Comparison of ENCODE assay signal across 10 cellular contexts in the genomic region with DNA sequence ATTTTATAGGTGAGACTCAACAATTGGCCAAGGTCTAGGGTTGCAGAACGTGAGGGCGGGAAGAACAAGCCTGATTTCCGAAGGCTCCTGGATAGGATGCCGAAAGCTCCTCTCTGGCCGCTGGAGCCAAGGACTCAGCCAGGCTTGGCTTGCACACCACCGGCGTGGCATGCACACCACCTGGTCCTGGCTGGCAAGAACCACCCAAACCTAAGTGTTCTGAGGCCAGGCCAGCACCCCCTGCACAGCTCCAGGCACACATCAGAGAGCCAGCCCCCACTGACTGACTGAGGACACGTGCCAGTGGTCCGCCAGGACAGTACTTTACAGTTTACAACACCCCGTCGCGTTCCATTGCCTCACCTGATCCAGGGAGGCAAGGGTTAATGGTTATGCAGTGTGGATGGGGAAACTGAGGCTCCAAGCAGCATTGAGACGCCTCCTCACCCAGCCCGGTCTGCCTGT. TPM values are rescaled to one million over a fixed set of nuclear protein-coding genes. Genes with fewer than 3 reads are reported as not detected.
DNase-seq lines count a peak whose midpoint lies in the region; ATAC-seq and TF ChIP-seq lines count a peak whose summit lies in the region.
"Had no signal": no experiment of that assay in that cellular context is flagged by ENCODE, and none has a peak within 500 bp of the region (broad histone marks: within the 10 kb centered on the region; RNA-seq: fewer than 3 reads in every experiment).

No MANE protein-coding gene starts in this region.

- peak overlapping the region; percentile 62 to 93 (median 71) for H3K4me2 ChIP-seq in BLaER1 treated with 17β-estradiol and CSF1 and Interleukin-3, amounts not matched to agents 10 nM and 100 nM

- TF ChIP-seq CTCF in WTC11 (IDR thresholded peaks at IDR 0.05) (no peak), heart right ventricle (IDR thresholded peaks at IDR 0.05) (no peak), glutamatergic neuron (IDR thresholded peaks at IDR 0.05; ENCODE audit: partially characterized antibody, unreplicated experiment) (no peak)

- peaks cover 0 to 8% (median 0%) of the 10 kb centered on the region in 11 experiments; a peak in 4 of 22 replicates for H3K27me3 ChIP-seq in BLaER1 treated with 17β-estradiol and CSF1 and Interleukin-3, amounts not matched to agents 10 nM and 100 nM
- no peaks in the 10 kb centered on the region for H3K27me3 ChIP-seq in heart right ventricle

- H3K27ac ChIP-seq in BLaER1 treated with 17β-estradiol and CSF1 and Interleukin-3, amounts not matched to agents 10 nM and 100 nM = peak overlapping the region in 1 of 11 experiments; percentile 29; a peak in 1 of 22 replicates
- H3K27ac ChIP-seq in heart right ventricle = peak overlapping the region; percentile 71 to 96 (median 90)

- H3K36me3 ChIP-seq in BLaER1 treated with 17β-estradiol and CSF1 and Interleukin-3, amounts not matched to agents 10 nM and 100 nM = 0 out of 22 replicates have a peak, but pooled peaks cover 0 to 3% (median 0%) of the 10 kb centered on the region in 11 experiments
- peaks cover 0 to 23% (median 13%) of the 10 kb centered on the region in 9 donors for H3K36me3 ChIP-seq in heart right ventricle

- CTCF ChIA-PET in WTC11 (lab: Charles Lee) = interaction anchor here (0.6 to 2.3 kb wide), 8 partner anchors 10 to 221 kb away, joined by 3 to 15 read pairs (median 6); no protein-coding TSS in a partner anchor

- POLR2A ChIA-PET in WTC11 (lab: Charles Lee) = no interaction called here

- no peaks in the 10 kb centered on the region for H4K20me1 ChIP-seq in BLaER1 treated with 17β-estradiol and CSF1 and Interleukin-3, amounts not matched to agents 10 nM and 100 nM

- H3K4me3 Mint-ChIP-seq in WTC11 (peak overlapping the region; percentile 48), glutamatergic neuron (ENCODE audit: unreplicated experiment) (no peak overlapping the region)
- H3K4me3 Mint-ChIP-seq: activated CD4-positive, alpha-beta memory T cell treated with anti-CD3 and anti-CD28 coated beads for 36 hours had no signal

- no peak overlapping the region for H3K27ac Mint-ChIP-seq in WTC11
- H3K27ac Mint-ChIP-seq in glutamatergic neuron (ENCODE audit: unreplicated experiment) = no peak overlapping the region
- H3K27ac Mint-ChIP-seq: activated CD4-positive, alpha-beta memory T cell treated with anti-CD3 and anti-CD28 coated beads for 36 hours had no signal

- 0 out of 2 replicates have a peak, but pooled peaks cover 4% of the 10 kb centered on the region for H3K4me1 Mint-ChIP-seq in WTC11
- no peaks in the 10 kb centered on the region for H3K4me1 Mint-ChIP-seq in glutamatergic neuron (ENCODE audit: low read depth, unreplicated experiment)

- H3K9me3 ChIP-seq in BLaER1 treated with 17β-estradiol and CSF1 and Interleukin-3, amounts not matched to agents 10 nM and 100 nM (replicated peaks in 1 of 11) = no peaks in the 10 kb centered on the region
- H3K9me3 ChIP-seq in heart right ventricle = no peaks in the 10 kb centered on the region

- peak overlapping the region in 7 of 11 experiments; percentile 7 to 65 (median 46); a peak in 10 of 22 replicates for H3K9ac ChIP-seq in BLaER1 treated with 17β-estradiol and CSF1 and Interleukin-3, amounts not matched to agents 10 nM and 100 nM

- H3K36me3 Mint-ChIP-seq in WTC11 = no peaks in the 10 kb centered on the region
- no peaks in the 10 kb centered on the region for H3K36me3 Mint-ChIP-seq in glutamatergic neuron (ENCODE audit: unreplicated experiment)
- H3K36me3 Mint-ChIP-seq: activated CD4-positive, alpha-beta memory T cell treated with anti-CD3 and anti-CD28 coated beads for 36 hours had no signal

- ATAC-seq in WTC11 = no peak
- peak; percentile 1 to 55 (median 23) for ATAC-seq in heart right ventricle
- ATAC-seq in GM18907 (IDR thresholded peaks at IDR 0.05; ENCODE audit: unreplicated experiment) = no peak

- intact Hi-C loops in heart right ventricle (cut with DNase I) (loop anchor here (1.0 to 5.0 kb wide), 13 partner anchors 37 to 597 kb away; no protein-coding TSS in a partner anchor), posterior vena cava (cut with DNase I) (loop anchor here in 1 of 2 donors (5.0 kb wide), 2 partner anchors 92 to 102 kb away; no protein-coding TSS in a partner anchor)

- H3K4me3 ChIP-seq in BLaER1 treated with 17β-estradiol and CSF1 and Interleukin-3, amounts not matched to agents 10 nM and 100 nM = peak overlapping the region in 7 of 10 experiments; percentile 36 to 63 (median 47); a peak in 12 of 20 replicates
- peak overlapping the region; percentile 47 to 80 (median 68) for H3K4me3 ChIP-seq in heart right ventricle

- H3K27me3 Mint-ChIP-seq in WTC11 (ENCODE audit: low read depth) (no peaks in the 10 kb centered on the region), glutamatergic neuron (ENCODE audit: unreplicated experiment) (peaks cover 7% of the 10 kb centered on the region)

- peaks cover 7 to 54% (median 35%) of the 10 kb centered on the region in 10 experiments; a peak in 19 of 20 replicates for H3K4me1 ChIP-seq in BLaER1 treated with 17β-estradiol and CSF1 and Interleukin-3, amounts not matched to agents 10 nM and 100 nM
- H3K4me1 ChIP-seq in heart right ventricle = peaks cover 29 to 85% (median 54%) of the 10 kb centered on the region in 9 donors

- no peak for DNase-seq in WTC11 (ENCODE audit: low spot score)
- DNase-seq in heart right ventricle = no peak
- DNase-seq in posterior vena cava (ENCODE audit: low spot score) = peak; percentile 59
- DNase-seq in NCI-H2029 (lab: John Stamatoyannopoulos, UW) = no peak
- no peak for DNase-seq in glutamatergic neuron
- no peak for DNase-seq in activated T-cell treated with anti-CD3 and anti-CD28 coated beads for 4 hours
- DNase-seq: NCI-H524 treated with DMSO at 0.1 percent for 48 hours had no signal

- WGBS in heart right ventricle, 2 donors = 28 to 38% methylated on average over 14 of the region's 14 CpGs

- H3K9me3 Mint-ChIP-seq in WTC11 = no peaks in the 10 kb centered on the region
- H3K9me3 Mint-ChIP-seq in glutamatergic neuron (ENCODE audit: unreplicated experiment) = peaks cover 2% of the 10 kb centered on the region
- H3K9me3 Mint-ChIP-seq: activated CD4-positive, alpha-beta memory T cell treated with anti-CD3 and anti-CD28 coated beads for 36 hours had no signal

TF ChIP-seq in WTC11, 78 proteins besides CTCF, POLR2A, EP300 and RAD21 (continues in another document):
- TF ChIP-seq, protein P1, sequence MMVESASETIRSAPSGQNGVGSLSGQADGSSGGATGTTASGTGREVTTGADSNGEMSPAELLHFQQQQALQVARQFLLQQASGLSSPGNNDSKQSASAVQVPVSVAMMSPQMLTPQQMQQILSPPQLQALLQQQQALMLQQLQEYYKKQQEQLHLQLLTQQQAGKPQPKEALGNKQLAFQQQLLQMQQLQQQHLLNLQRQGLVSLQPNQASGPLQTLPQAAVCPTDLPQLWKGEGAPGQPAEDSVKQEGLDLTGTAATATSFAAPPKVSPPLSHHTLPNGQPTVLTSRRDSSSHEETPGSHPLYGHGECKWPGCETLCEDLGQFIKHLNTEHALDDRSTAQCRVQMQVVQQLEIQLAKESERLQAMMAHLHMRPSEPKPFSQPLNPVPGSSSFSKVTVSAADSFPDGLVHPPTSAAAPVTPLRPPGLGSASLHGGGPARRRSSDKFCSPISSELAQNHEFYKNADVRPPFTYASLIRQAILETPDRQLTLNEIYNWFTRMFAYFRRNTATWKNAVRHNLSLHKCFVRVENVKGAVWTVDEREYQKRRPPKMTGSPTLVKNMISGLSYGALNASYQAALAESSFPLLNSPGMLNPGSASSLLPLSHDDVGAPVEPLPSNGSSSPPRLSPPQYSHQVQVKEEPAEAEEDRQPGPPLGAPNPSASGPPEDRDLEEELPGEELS (CRISPR knock-in tag; IDR thresholded peaks at IDR 0.05) = no peak
- TF ChIP-seq JUN (CRISPR knock-in tag; IDR thresholded peaks at IDR 0.05) (no peak), ERG (CRISPR knock-in tag; IDR thresholded peaks at IDR 0.05) (no peak), CDX4 (CRISPR knock-in tag; IDR thresholded peaks at IDR 0.05; ENCODE audit: borderline replicate concordance) (no peak), NR2C2 (CRISPR knock-in tag; IDR thresholded peaks at IDR 0.05) (no peak), ZBTB21 (CRISPR knock-in tag; IDR thresholded peaks at IDR 0.05; ENCODE audit: borderline replicate concordance) (no peak), E2F4 (CRISPR knock-in tag; IDR thresholded peaks at IDR 0.05; ENCODE audit: borderline replicate concordance, low read depth) (no peak)

RNA-seq across cellular contexts. Expression of gene TGM2, which starts 0.4 kb away (rescaled TPM):
- total RNA-seq in WTC11 (2021) (1.5 to 2.1 TPM (median 1.8 TPM) in 3 replicates), heart right ventricle (100 to 1,000 TPM; 279 to 993 (median 472) TPM), posterior vena cava (100 to 1,000 TPM; 442 to 500 TPM), glutamatergic neuron (ENCODE audit: unreplicated experiment) (not detected)
- polyA plus RNA-seq in heart right ventricle = 100 to 1,000 TPM; 146 to 475 TPM
- total RNA-seq: activated CD4-positive, alpha-beta memory T cell treated with anti-CD3 and anti-CD28 coated beads for 36 hours had no signal

Comparison
In these comparisons a context has a peak if more than half of its experiments do, and no peak if none do; other contexts are left out.
1. ATAC-seq: peak in heart right ventricle (8 of 8); none in WTC11 (single experiment) and GM18907 (single experiment).
2. RNA of gene TGM2, which starts 0.4 kb away (total RNA-seq): 442 to 500 TPM in posterior vena cava and 279 to 993 TPM in heart right ventricle; 1.5 to 2.1 TPM in WTC11 and not detected in glutamatergic neuron (single experiment); every median in the first group is over 10 times any median in the second.